27 cellular contexts compared by ENCODE assay signal in genomic region chr21:41917531-41917930, GRCh38.
"Had no signal": no experiment of that assay in that cellular context is flagged by ENCODE, and none has a peak within 500 bp of the region (broad histone marks: within the 10 kb centered on the region; RNA-seq: fewer than 3 reads in every experiment).

No MANE protein-coding gene starts in this region.

- H3K4me1 ChIP-seq: breast epithelium, colonic mucosa had no signal

- DNase-seq: activated CD4-positive, alpha-beta memory T cell treated with anti-CD3 and anti-CD28 coated beads, Interleukin-2, amount 10 ng/mL, durations not matched to agents 7 days and 5 days; activated CD4-positive, alpha-beta T cell treated with anti-CD3 and anti-CD28 coated beads for 1 hour; activated CD4-positive, alpha-beta T cell treated with anti-CD3 and anti-CD28 coated beads for 4 hours; activated CD4-positive, alpha-beta T cell treated with anti-CD3 and anti-CD28 coated beads, Interleukin-2, amount 10 ng/mL, durations not matched to agents 7 days and 5 days; activated CD4-positive, alpha-beta T cell treated with anti-CD3 and anti-CD28 coated beads, Interleukin-2, amount 50 U/mL, for 4 hours; activated CD8-positive, alpha-beta memory T cell treated with anti-CD3 and anti-CD28 coated beads, Interleukin-2, amount 50 U/mL, for 48 hours; activated gamma-delta T cell; activated naive CD4-positive, alpha-beta T cell; activated naive CD4-positive, alpha-beta T cell treated with anti-CD3 and anti-CD28 coated beads, Interleukin-2, amount 10 ng/mL, durations not matched to agents 7 days and 5 days; activated T-cell treated with anti-CD3 and anti-CD28 coated beads for 4 hours; activated T-cell treated with anti-CD3 and anti-CD28 coated beads, Interleukin-2, amount 50 U/mL, for 24 hours; activated T-cell treated with anti-CD3 and anti-CD28 coated beads, Interleukin-2, amount 50 U/mL, for 72 hours; central memory CD4-positive, alpha-beta T cell; cerebellar nuclear complex; colonic mucosa; effector memory CD4-positive, alpha-beta T cell; endodermal cell; foreskin fibroblast; T-helper 2 cell had no signal

- H3K4me1 Mint-ChIP-seq: WTC11 had no signal

- H3K27me3 ChIP-seq: ascending aorta, breast epithelium, cardiac muscle cell, colonic mucosa had no signal

- H3K36me3 ChIP-seq: breast epithelium, cardiac muscle cell had no signal

- H3K4me3 Mint-ChIP-seq: activated CD4-positive, alpha-beta memory T cell treated with anti-CD3 and anti-CD28 coated beads, Interleukin-2, amount 10 ng/mL, durations not matched to agents 7 days and 5 days; activated CD4-positive, alpha-beta T cell treated with anti-CD3 and anti-CD28 coated beads, Interleukin-2, amount 10 ng/mL, durations not matched to agents 7 days and 5 days; activated naive CD4-positive, alpha-beta T cell treated with anti-CD3 and anti-CD28 coated beads, Interleukin-2, amount 10 ng/mL, durations not matched to agents 7 days and 5 days; activated T-cell treated with anti-CD3 and anti-CD28 coated beads, Interleukin-2, amount 50 U/mL, for 24 hours; activated T-cell treated with anti-CD3 and anti-CD28 coated beads, Interleukin-2, amount 50 U/mL, for 72 hours; brain; endodermal cell; WTC11 had no signal

- H3K4me3 ChIP-seq: ascending aorta, breast epithelium, cardiac muscle cell, colonic mucosa had no signal

- H3K27ac Mint-ChIP-seq: activated CD4-positive, alpha-beta memory T cell treated with anti-CD3 and anti-CD28 coated beads, Interleukin-2, amount 10 ng/mL, durations not matched to agents 7 days and 5 days; activated CD4-positive, alpha-beta T cell treated with anti-CD3 and anti-CD28 coated beads, Interleukin-2, amount 10 ng/mL, durations not matched to agents 7 days and 5 days; activated naive CD4-positive, alpha-beta T cell treated with anti-CD3 and anti-CD28 coated beads, Interleukin-2, amount 10 ng/mL, durations not matched to agents 7 days and 5 days; activated naive CD4-positive, alpha-beta T cell treated with anti-CD3 and anti-CD28 coated beads, Interleukin-2, amount 50 U/mL, for 72 hours; activated T-cell treated with anti-CD3 and anti-CD28 coated beads, Interleukin-2, amount 50 U/mL, for 24 hours; activated T-cell treated with anti-CD3 and anti-CD28 coated beads, Interleukin-2, amount 50 U/mL, for 72 hours; brain; endodermal cell; WTC11 had no signal

- ATAC-seq: activated naive CD4-positive, alpha-beta T cell treated with anti-CD3 and anti-CD28 coated beads, Interleukin-2, amount 50 U/mL, for 72 hours; activated T-cell treated with anti-CD3 and anti-CD28 coated beads, Interleukin-2, amount 50 U/mL, for 72 hours; esophagus mucosa; WTC11 had no signal

- H3K9me3 Mint-ChIP-seq: activated CD4-positive, alpha-beta memory T cell treated with anti-CD3 and anti-CD28 coated beads, Interleukin-2, amount 10 ng/mL, durations not matched to agents 7 days and 5 days; activated CD4-positive, alpha-beta T cell treated with anti-CD3 and anti-CD28 coated beads, Interleukin-2, amount 10 ng/mL, durations not matched to agents 7 days and 5 days; activated naive CD4-positive, alpha-beta T cell treated with anti-CD3 and anti-CD28 coated beads, Interleukin-2, amount 10 ng/mL, durations not matched to agents 7 days and 5 days; activated naive CD4-positive, alpha-beta T cell treated with anti-CD3 and anti-CD28 coated beads, Interleukin-2, amount 50 U/mL, for 72 hours; activated T-cell treated with anti-CD3 and anti-CD28 coated beads, Interleukin-2, amount 50 U/mL, for 24 hours; activated T-cell treated with anti-CD3 and anti-CD28 coated beads, Interleukin-2, amount 50 U/mL, for 72 hours; brain; endodermal cell; WTC11 had no signal

- H3K27ac ChIP-seq: ascending aorta, breast epithelium, cardiac muscle cell, colonic mucosa, VCaP had no signal

- H3K9me3 ChIP-seq: ascending aorta, breast epithelium, colonic mucosa had no signal
